18 cellular contexts compared by ENCODE assay signal in the genomic region with DNA sequence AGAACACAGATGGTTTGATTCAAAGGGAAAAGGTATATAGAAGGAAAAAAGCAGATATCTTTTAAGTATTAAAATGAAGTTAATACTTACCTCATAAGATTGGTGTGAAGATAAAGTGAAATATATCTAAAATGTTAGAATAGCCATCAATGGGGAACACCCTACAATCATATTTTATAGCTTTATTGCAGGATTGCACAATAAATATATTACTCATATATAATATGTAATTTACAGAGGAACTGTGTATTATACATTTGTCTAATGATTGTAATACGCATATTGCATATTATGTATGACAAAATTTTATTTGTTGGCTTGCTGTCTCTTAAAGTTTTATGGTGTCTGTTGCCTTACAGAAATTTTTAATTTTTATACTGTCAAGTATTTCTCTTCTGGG.
"Had no signal": no experiment of that assay in that cellular context is flagged by ENCODE, and none has a peak within 500 bp of the region (broad histone marks: within the 10 kb centered on the region; RNA-seq: fewer than 3 reads in every experiment).

No MANE protein-coding gene starts in this region.

- H3K4me1 ChIP-seq: SJSA1 had no signal

- DNase-seq: Kasumi-1, MM.1S, NCI-H1092 treated with DMSO at 0.1 percent for 48 hours, NCI-H1436, NCI-H187, NCI-H2029, NCI-H2171 treated with DMSO at 0.1 percent for 48 hours, NCI-H345, NCI-H446 treated with DMSO at 0.1 percent for 48 hours, NCI-H510A treated with DMSO at 0.1 percent for 48 hours, NCI-H526 treated with DMSO at 0.1 percent for 48 hours, NCI-H748 treated with DMSO at 0.1 percent for 48 hours, PC-3, Peyer's patch, SIG-M5 had no signal

- H3K36me3 ChIP-seq: Peyer's patch had no signal

- H3K9me3 ChIP-seq: Peyer's patch, SJSA1 had no signal

- H3K4me3 ChIP-seq: Peyer's patch, SJSA1, SK-N-MC had no signal

- ATAC-seq: PC-3, Right ventricle myocardium inferior had no signal
